Comparison of ENCODE assay signal across 21 cellular contexts in genomic region chr2:220393717-220394116, GRCh38.
"Had no signal": no experiment of that assay in that cellular context is flagged by ENCODE, and none has a peak within 500 bp of the region (broad histone marks: within the 10 kb centered on the region; RNA-seq: fewer than 3 reads in every experiment).

No MANE protein-coding gene starts in this region.

- H3K27me3 ChIP-seq: neural progenitor cell, tibial nerve, uterus had no signal

- H3K9me3 ChIP-seq: tibial nerve, uterus had no signal

- H3K4me3 ChIP-seq: coronary artery, neural progenitor cell, skin epidermis, tibial nerve, uterus had no signal

- H3K9ac ChIP-seq: neural progenitor cell had no signal

- ATAC-seq: activated CD8-positive, alpha-beta memory T cell treated with anti-CD3 and anti-CD28 coated beads, Interleukin-2, amount 10 ng/mL, durations not matched to agents 7 days and 5 days; left lobe of liver had no signal

- H3K4me1 ChIP-seq: neural progenitor cell, tibial nerve, uterus had no signal

- H3K27ac ChIP-seq: coronary artery, neural progenitor cell, skin epidermis, tibial nerve, uterus had no signal

- H3K4me2 ChIP-seq: neural progenitor cell had no signal

- FAIRE-seq: endometrium had no signal

- DNase-seq: activated CD4-positive, alpha-beta memory T cell treated with anti-CD3 and anti-CD28 coated beads, Interleukin-2, amount 10 ng/mL, durations not matched to agents 7 days and 5 days; activated CD4-positive, alpha-beta T cell treated with anti-CD3 and anti-CD28 coated beads for 48 hours; activated CD4-positive, CD25-positive, alpha-beta regulatory T cell; activated CD8-positive, alpha-beta memory T cell treated with anti-CD3 and anti-CD28 coated beads, Interleukin-2, amount 10 ng/mL, durations not matched to agents 7 days and 5 days; activated naive CD4-positive, alpha-beta T cell treated with Interleukin-2 at 50 U/mL for 16 hours; activated naive CD8-positive, alpha-beta T cell treated with anti-CD3 and anti-CD28 coated beads, Interleukin-2, amount 10 ng/mL, durations not matched to agents 7 days and 5 days; activated T-cell treated with anti-CD3 and anti-CD28 coated beads, Interleukin-2, amount 50 U/mL, for 1 hour; foreskin melanocyte; glutamatergic neuron; hippocampal formation; islet precursor cell; naive B cell; stimulated activated CD4-positive, alpha-beta T cell treated with anti-CD3 and anti-CD28 coated beads, Interleukin-2, amount 100 ng/mL, for 48 hours; T1000 had no signal

- H2AFZ ChIP-seq: neural progenitor cell had no signal

- H3K36me3 ChIP-seq: neural progenitor cell, tibial nerve, uterus had no signal
